Comparison of ENCODE assay signal across 1 cellular context in genomic region chr2:156320491-156320896, GRCh38.
TF ChIP-seq lines count a peak whose summit lies in the region.

No MANE protein-coding gene starts in this region.

TF ChIP-seq in K562, 482 proteins besides CTCF, POLR2A, EP300 and RAD21 (continued from another document):
- TF ChIP-seq ZNF609 (CRISPR knock-in tag; IDR thresholded peaks at IDR 0.05; ENCODE audit: borderline replicate concordance) (0 out of 2 replicates have a peak, but pooled peaks have one; percentile 6), E2F6 (IDR thresholded peaks at IDR 0.05; ENCODE audit: borderline replicate concordance in 1 of 2, extremely low read depth in 1 of 2, insufficient read depth in 1 of 2, insufficient read length in 1 of 2, low read depth in 1 of 2, low read length in 1 of 2, poor library complexity in 1 of 2, severe bottlenecking in 1 of 2) (peak; percentile 52 to 92)
